1 cellular context compared by ENCODE assay signal in genomic region chr4:128639586-128640270, GRCh38.
TF ChIP-seq lines count a peak whose summit lies in the region.

No MANE protein-coding gene starts in this region.

TF ChIP-seq in GM23338, 12 proteins besides CTCF, POLR2A, EP300 and RAD21 (continued from another document):
- TF ChIP-seq ZNF462 (CRISPR knock-in tag; IDR thresholded peaks at IDR 0.05) (no peak), STAT1 (IDR thresholded peaks at IDR 0.05; ENCODE audit: unreplicated experiment) (no peak), REST (IDR thresholded peaks at IDR 0.05; ENCODE audit: unreplicated experiment) (no peak)
